8 cellular contexts compared by ENCODE assay signal in the genomic region with DNA sequence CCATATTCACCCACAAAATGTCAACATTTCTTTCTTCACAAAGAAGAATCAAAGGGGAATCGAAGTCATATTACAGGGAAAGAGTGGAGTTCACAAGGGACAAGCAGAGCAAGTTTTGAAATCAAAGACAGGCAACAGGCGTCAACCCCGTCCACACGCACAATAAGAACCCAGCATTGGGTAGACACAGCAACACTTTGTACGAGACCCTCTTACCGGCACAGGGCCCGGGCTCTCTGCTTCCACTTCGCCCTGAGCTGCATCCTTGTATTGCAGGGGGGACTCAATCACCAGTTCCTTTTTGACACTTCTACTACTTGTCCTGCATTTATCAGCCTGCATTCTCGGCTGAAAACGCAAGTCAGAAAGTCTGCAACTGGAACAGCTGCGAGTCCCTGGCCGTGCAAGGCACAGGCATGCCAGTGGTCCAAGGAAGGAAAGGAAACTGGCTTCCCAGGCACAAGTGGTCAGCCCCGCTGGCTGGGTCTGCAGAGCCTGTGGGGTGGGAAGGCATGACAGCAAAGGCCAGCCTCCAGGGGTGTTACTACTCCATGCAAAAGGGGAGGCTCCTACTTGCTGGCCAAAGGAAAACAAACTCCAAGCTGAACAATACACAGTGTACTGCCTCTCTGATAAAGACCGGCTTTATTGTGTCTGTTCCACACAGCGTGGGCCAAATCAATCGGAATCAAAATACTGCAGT. TPM values are rescaled to one million over a fixed set of nuclear protein-coding genes. Genes with fewer than 3 reads are reported as not detected.
DNase-seq lines count a peak whose midpoint lies in the region; ATAC-seq, FAIRE-seq and TF ChIP-seq lines count a peak whose summit lies in the region.

A gene with protein sequence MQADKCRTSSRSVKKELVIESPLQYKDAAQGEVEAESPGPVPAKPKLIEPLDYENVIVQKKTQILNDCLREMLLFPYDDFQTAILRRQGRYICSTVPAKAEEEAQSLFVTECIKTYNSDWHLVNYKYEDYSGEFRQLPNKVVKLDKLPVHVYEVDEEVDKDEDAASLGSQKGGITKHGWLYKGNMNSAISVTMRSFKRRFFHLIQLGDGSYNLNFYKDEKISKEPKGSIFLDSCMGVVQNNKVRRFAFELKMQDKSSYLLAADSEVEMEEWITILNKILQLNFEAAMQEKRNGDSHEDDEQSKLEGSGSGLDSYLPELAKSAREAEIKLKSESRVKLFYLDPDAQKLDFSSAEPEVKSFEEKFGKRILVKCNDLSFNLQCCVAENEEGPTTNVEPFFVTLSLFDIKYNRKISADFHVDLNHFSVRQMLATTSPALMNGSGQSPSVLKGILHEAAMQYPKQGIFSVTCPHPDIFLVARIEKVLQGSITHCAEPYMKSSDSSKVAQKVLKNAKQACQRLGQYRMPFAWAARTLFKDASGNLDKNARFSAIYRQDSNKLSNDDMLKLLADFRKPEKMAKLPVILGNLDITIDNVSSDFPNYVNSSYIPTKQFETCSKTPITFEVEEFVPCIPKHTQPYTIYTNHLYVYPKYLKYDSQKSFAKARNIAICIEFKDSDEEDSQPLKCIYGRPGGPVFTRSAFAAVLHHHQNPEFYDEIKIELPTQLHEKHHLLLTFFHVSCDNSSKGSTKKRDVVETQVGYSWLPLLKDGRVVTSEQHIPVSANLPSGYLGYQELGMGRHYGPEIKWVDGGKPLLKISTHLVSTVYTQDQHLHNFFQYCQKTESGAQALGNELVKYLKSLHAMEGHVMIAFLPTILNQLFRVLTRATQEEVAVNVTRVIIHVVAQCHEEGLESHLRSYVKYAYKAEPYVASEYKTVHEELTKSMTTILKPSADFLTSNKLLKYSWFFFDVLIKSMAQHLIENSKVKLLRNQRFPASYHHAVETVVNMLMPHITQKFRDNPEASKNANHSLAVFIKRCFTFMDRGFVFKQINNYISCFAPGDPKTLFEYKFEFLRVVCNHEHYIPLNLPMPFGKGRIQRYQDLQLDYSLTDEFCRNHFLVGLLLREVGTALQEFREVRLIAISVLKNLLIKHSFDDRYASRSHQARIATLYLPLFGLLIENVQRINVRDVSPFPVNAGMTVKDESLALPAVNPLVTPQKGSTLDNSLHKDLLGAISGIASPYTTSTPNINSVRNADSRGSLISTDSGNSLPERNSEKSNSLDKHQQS (N-terminal part only) (minus strand): TSS at position 497 of the 703 bp plus-strand sequence. CDS start 155 bp downstream, at position 342.

- H3K4me3 ChIP-seq in A549 (no peak within 1 kb of the TSS), small intestine (ENCODE audit: low read depth in 1 of 2, low read length in 2 of 2) (peak within 1 kb of the TSS in 1 of 2 donors; percentile 24)

- H3K27me3 ChIP-seq in layer of hippocampus (ENCODE audit: control insufficient read depth, insufficient read depth, low read length) (no peaks in the 10 kb centered on the region), small intestine (ENCODE audit: control insufficient read depth in 2 of 2, insufficient read depth in 2 of 2, low read length in 2 of 2) (no peaks in the 10 kb centered on the region)

- no peaks in the 10 kb centered on the region for H3K9me3 ChIP-seq in A549
- H3K9me3 ChIP-seq in small intestine (ENCODE audit: control insufficient read depth, low read depth) = no peaks in the 10 kb centered on the region

- FAIRE-seq in A549 (lab: Jason Lieb, UNC) = no peak
- no peak for FAIRE-seq in small intestine (lab: Jason Lieb, UNC)

- H3K27ac ChIP-seq in A549 (no peak within 1 kb of the TSS), layer of hippocampus (ENCODE audit: low read depth, low read length) (peak within 1 kb of the TSS; percentile 95), small intestine (ENCODE audit: low read depth in 1 of 2, low read length in 1 of 2) (peak within 1 kb of the TSS in 1 of 2 donors; percentile 12)

- CTCF ChIA-PET in A549 (lab: Yijun Ruan, JAX) = interaction anchor here (1.3 kb wide), 1 partner anchor 35 kb away, joined by 3 read pairs; no protein-coding TSS in a partner anchor

- no peak for TF ChIP-seq EP300 in A549 (IDR thresholded peaks at IDR 0.05)

- H3K4me1 ChIP-seq in A549 (peaks cover 4% of the 10 kb centered on the region; the same call in 1 of the 3 replicates), small intestine (ENCODE audit: control insufficient read depth in 2 of 2, insufficient read depth in 1 of 2, low read depth in 1 of 2, low read length in 1 of 2) (peaks cover 0 to 3% of the 10 kb centered on the region in 2 donors)

- TF ChIP-seq RAD21 in A549 (conservative IDR thresholded peaks at IDR 0.05 in 1 of 2, IDR thresholded peaks at IDR 0.05 in 1 of 2) = no peak

- ATAC-seq in A549 (peak in 1 of 2 experiments; percentile 39; a peak in 2 of 6 replicates), HG03196 (IDR thresholded peaks at IDR 0.05; ENCODE audit: unreplicated experiment) (no peak), GM21390 (IDR thresholded peaks at IDR 0.05; ENCODE audit: unreplicated experiment) (no peak), HG02981 (IDR thresholded peaks at IDR 0.05; ENCODE audit: unreplicated experiment) (no peak)

- no peak for TF ChIP-seq CTCF in A549 (IDR thresholded peaks at IDR 0.05)

- TF ChIP-seq POLR2A in A549 (IDR thresholded peaks at IDR 0.05; ENCODE audit: low read length) = no peak

- POLR2A ChIA-PET in A549 (lab: Yijun Ruan, JAX) = no interaction called here

- no peak for DNase-seq in A549 (ENCODE audit: low read depth in 1 of 2, low spot score in 1 of 2)
- DNase-seq in M059J (ENCODE audit: low read depth) = peak; percentile 76
- peak; percentile 16 for DNase-seq in cerebellar cortex (ENCODE audit: low spot score)
- DNase-seq in small intestine = peak; percentile 55

- WGBS in A549 (ENCODE audit: missing lambda C conversion rate) = 87% methylated on average over 16 of the region's 16 CpGs
- WGBS in small intestine, 3 donors = 15 to 31% (median 29%) methylated on average over 16 of the region's 16 CpGs

- H3K36me3 ChIP-seq in small intestine (ENCODE audit: control insufficient read depth in 2 of 2, insufficient read depth in 2 of 2, low read length in 2 of 2) = no peaks in the 10 kb centered on the region

- no peak within 1 kb of the TSS for H3K4me2 ChIP-seq in A549

TF ChIP-seq in A549, 52 proteins besides CTCF, POLR2A, EP300 and RAD21:
- TF ChIP-seq MAFK (IDR thresholded peaks at IDR 0.05; ENCODE audit: partially characterized antibody) (no peak), FOSL2 (IDR thresholded peaks at IDR 0.05) (no peak), FOSL2 (CRISPR knock-in tag; IDR thresholded peaks at IDR 0.05) (no peak), ZSCAN20 (CRISPR knock-in tag; IDR thresholded peaks at IDR 0.05) (no peak), JUNB (IDR thresholded peaks at IDR 0.05) (no peak), RFX5 (IDR thresholded peaks at IDR 0.05) (no peak), CEBPB (IDR thresholded peaks at IDR 0.05) (no peak), ZFP36 (IDR thresholded peaks at IDR 0.05; ENCODE audit: borderline replicate concordance, partially characterized antibody) (no peak), EHMT2 (IDR thresholded peaks at IDR 0.05; ENCODE audit: low read depth) (no peak), FOSB (CRISPR knock-in tag; IDR thresholded peaks at IDR 0.05) (no peak), CBX8 (IDR thresholded peaks at IDR 0.05) (no peak), BHLHE40 (IDR thresholded peaks at IDR 0.05; ENCODE audit: low read depth, low read length) (no peak), CHD2 (IDR thresholded peaks at IDR 0.05; ENCODE audit: low read length, partially characterized antibody) (no peak), HOXB13 (CRISPR knock-in tag; IDR thresholded peaks at IDR 0.05; ENCODE audit: low read depth) (no peak)
- TF ChIP-seq, protein P1, sequence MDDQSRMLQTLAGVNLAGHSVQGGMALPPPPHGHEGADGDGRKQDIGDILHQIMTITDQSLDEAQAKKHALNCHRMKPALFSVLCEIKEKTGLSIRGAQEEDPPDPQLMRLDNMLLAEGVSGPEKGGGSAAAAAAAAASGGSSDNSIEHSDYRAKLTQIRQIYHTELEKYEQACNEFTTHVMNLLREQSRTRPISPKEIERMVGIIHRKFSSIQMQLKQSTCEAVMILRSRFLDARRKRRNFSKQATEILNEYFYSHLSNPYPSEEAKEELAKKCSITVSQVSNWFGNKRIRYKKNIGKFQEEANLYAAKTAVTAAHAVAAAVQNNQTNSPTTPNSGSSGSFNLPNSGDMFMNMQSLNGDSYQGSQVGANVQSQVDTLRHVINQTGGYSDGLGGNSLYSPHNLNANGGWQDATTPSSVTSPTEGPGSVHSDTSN (IDR thresholded peaks at IDR 0.05) = no peak
- TF ChIP-seq, protein P2, sequence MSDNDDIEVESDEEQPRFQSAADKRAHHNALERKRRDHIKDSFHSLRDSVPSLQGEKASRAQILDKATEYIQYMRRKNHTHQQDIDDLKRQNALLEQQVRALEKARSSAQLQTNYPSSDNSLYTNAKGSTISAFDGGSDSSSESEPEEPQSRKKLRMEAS (IDR thresholded peaks at IDR 0.05) = no peak
TF ChIP-seq in A549: peak in this region for 0.

RNA-seq across cellular contexts. Expression of the gene that starts here (rescaled TPM):
- 43.9 and 54.8 TPM in 2 replicates for polyA plus RNA-seq in A549 (2011; rRNA removed)
- polyA plus RNA-seq in A549 (2012; cell fraction: cytosol; rRNA removed) = 24.0 and 29.5 TPM in 2 replicates
- 21.8 and 22.7 TPM in 2 replicates for polyA plus RNA-seq in A549 (2012; cell fraction: nucleus; rRNA removed)
- 34.0 to 36.2 TPM (median 34.7 TPM) in 3 replicates for polyA plus RNA-seq in A549 (2017; fragmentation: RNase III; extraction: RNeasy Plus Mini Kit Qiagen cat#74134 plus additional on column Dnase treatment)
- polyA minus RNA-seq in A549 (2011; rRNA and poly(A)+ RNA removed) = 61.2 and 75.1 TPM in 2 replicates
- total RNA-seq in M059J (2014; rRNA removed; shearing (Covaris generic)) = 10.0 and 25.0 TPM in 2 replicates
- polyA plus RNA-seq in small intestine = 10 to 100 TPM; 18.6 to 50.8 (median 23.3) TPM

Comparison
In these comparisons a context has a peak if more than half of its experiments do, and no peak if none do; other contexts are left out.
1. DNase-seq: peak in M059J (single experiment), cerebellar cortex (single experiment) and small intestine (single experiment); none in A549 (0 of 2).